ENCODE assay signal across 41 cellular contexts in genomic region chr12:14731821-14732220, GRCh38. TPM values are rescaled to one million over a fixed set of nuclear protein-coding genes. Genes with fewer than 3 reads are reported as not detected.
"Had no signal": no experiment of that assay in that cellular context is flagged by ENCODE, and none has a peak within 500 bp of the region (broad histone marks: within the 10 kb centered on the region; RNA-seq: fewer than 3 reads in every experiment).

No MANE protein-coding gene starts in this region.

- H3K27ac Mint-ChIP-seq: activated CD4-positive, alpha-beta memory T cell treated with anti-CD3 and anti-CD28 coated beads for 36 hours; activated CD4-positive, alpha-beta T cell treated with anti-CD3 and anti-CD28 coated beads, Interleukin-2, amount 10 ng/mL, durations not matched to agents 24 days and 14 days; activated CD8-positive, alpha-beta T cell treated with anti-CD3 and anti-CD28 coated beads for 36 hours; activated naive CD4-positive, alpha-beta T cell treated with anti-CD3 and anti-CD28 coated beads for 36 hours; activated naive CD4-positive, alpha-beta T cell treated with anti-CD3 and anti-CD28 coated beads, Interleukin-2, amount 50 U/mL, for 72 hours; activated naive CD8-positive, alpha-beta T cell treated with anti-CD3 and anti-CD28 coated beads for 36 hours; activated T-cell treated with anti-CD3 and anti-CD28 coated beads, Interleukin-2, amount 50 U/mL, for 72 hours; activated T-helper 1 cell treated with anti-CD3 and anti-CD28 coated beads, Interleukin-12 subunit alpha, Interleukin-12 subunit beta, Interleukin-2, Interleukin-4 antibody, amounts not matched to agents 30 ng/mL and 10 ng/mL and 1 ng/mL, durations not matched to agents 14 hours and 24 hours and 36 hours; activated T-helper 17 cell treated with anti-CD3 and anti-CD28 coated beads, Interleukin-2, amount 50 U/mL, for 72 hours; brain; T-helper 1 cell treated with Interleukin-12 subunit alpha and Interleukin-12 subunit beta and Interleukin-4 antibody, amounts not matched to agents 30 μg/mL and 1 μg/mL, for 36 hours; T-helper 2 cell treated with Interferon-gamma antibody and Interleukin-4, amounts not matched to agents 5 μg/mL and 100 μg/mL, for 36 hours; WTC11 had no signal

- H3K4me3 Mint-ChIP-seq: activated CD4-positive, alpha-beta memory T cell treated with anti-CD3 and anti-CD28 coated beads for 36 hours; activated CD4-positive, alpha-beta T cell treated with anti-CD3 and anti-CD28 coated beads, Interleukin-2, amount 10 ng/mL, durations not matched to agents 24 days and 14 days; activated CD8-positive, alpha-beta T cell treated with anti-CD3 and anti-CD28 coated beads for 36 hours; activated naive CD4-positive, alpha-beta T cell treated with anti-CD3 and anti-CD28 coated beads for 36 hours; activated naive CD8-positive, alpha-beta T cell treated with anti-CD3 and anti-CD28 coated beads for 36 hours; activated T-cell treated with anti-CD3 and anti-CD28 coated beads, Interleukin-2, amount 50 U/mL, for 4 hours; activated T-cell treated with anti-CD3 and anti-CD28 coated beads, Interleukin-2, amount 50 U/mL, for 72 hours; activated T-helper 1 cell treated with anti-CD3 and anti-CD28 coated beads, Interleukin-12 subunit alpha, Interleukin-12 subunit beta, Interleukin-2, Interleukin-4 antibody, amounts not matched to agents 30 ng/mL and 10 ng/mL and 1 ng/mL, durations not matched to agents 14 hours and 24 hours and 36 hours; activated T-helper 17 cell treated with anti-CD3 and anti-CD28 coated beads, Interleukin-2, amount 50 U/mL, for 72 hours; brain; central memory CD8-positive, alpha-beta T cell; T-helper 1 cell treated with Interleukin-12 subunit alpha and Interleukin-12 subunit beta and Interleukin-4 antibody, amounts not matched to agents 30 μg/mL and 1 μg/mL, for 36 hours; T-helper 2 cell treated with Interferon-gamma antibody and Interleukin-4, amounts not matched to agents 5 μg/mL and 100 μg/mL, for 36 hours; WTC11 had no signal

- H3K36me3 ChIP-seq: adrenal gland, cardiac muscle cell, WERI-Rb-1 had no signal

- H3K27ac ChIP-seq: adrenal gland, cardiac muscle cell, WERI-Rb-1 had no signal

- H3K36me3 Mint-ChIP-seq: activated naive CD8-positive, alpha-beta T cell treated with anti-CD3 and anti-CD28 coated beads for 36 hours; brain had no signal

- H3K9me3 ChIP-seq: adrenal gland had no signal

- DNase-seq: activated CD4-positive, alpha-beta memory T cell treated with anti-CD3 and anti-CD28 coated beads for 36 hours; activated CD4-positive, alpha-beta T cell treated with anti-CD3 and anti-CD28 coated beads for 1 hour; activated CD4-positive, alpha-beta T cell treated with anti-CD3 and anti-CD28 coated beads for 4 hours; activated CD4-positive, alpha-beta T cell treated with anti-CD3 and anti-CD28 coated beads, Interleukin-2, amount 10 ng/mL, durations not matched to agents 24 days and 14 days; activated CD4-positive, alpha-beta T cell treated with anti-CD3 and anti-CD28 coated beads, Interleukin-2, amount 50 U/mL, for 1 hour; activated CD4-positive, alpha-beta T cell treated with anti-CD3 and anti-CD28 coated beads, Interleukin-2, amount 50 U/mL, for 4 hours; activated CD4-positive, CD25-positive, alpha-beta regulatory T cell; activated CD8-positive, alpha-beta memory T cell treated with anti-CD3 and anti-CD28 coated beads, Interleukin-2, amount 50 U/mL, for 4 hours; activated CD8-positive, alpha-beta T cell treated with anti-CD3 and anti-CD28 coated beads for 36 hours; activated effector memory CD4-positive, alpha-beta T cell treated with anti-CD3 and anti-CD28 coated beads, Interleukin-2, amount 50 U/mL, for 16 hours; activated gamma-delta T cell treated with Interleukin-2 at 50 U/mL for 16 hours; activated naive CD4-positive, alpha-beta T cell; activated naive CD4-positive, alpha-beta T cell treated with anti-CD3 and anti-CD28 coated beads for 36 hours; activated naive CD4-positive, alpha-beta T cell treated with anti-CD3 and anti-CD28 coated beads, Interleukin-2, amount 50 U/mL, for 16 hours; activated naive CD8-positive, alpha-beta T cell treated with anti-CD3 and anti-CD28 coated beads for 36 hours; activated T-cell treated with anti-CD3 and anti-CD28 coated beads for 4 hours; activated T-cell treated with anti-CD3 and anti-CD28 coated beads, Interleukin-2, amount 50 U/mL, for 1 hour; activated T-cell treated with anti-CD3 and anti-CD28 coated beads, Interleukin-2, amount 50 U/mL, for 4 hours; activated T-cell treated with anti-CD3 and anti-CD28 coated beads, Interleukin-2, amount 50 U/mL, for 72 hours; adrenal gland; amniotic stem cell; aorta; caudate nucleus; cerebellar nuclear complex; T-helper 1 cell; T-helper 2 cell; T-helper 9 cell; WERI-Rb-1 had no signal

- H3K9me3 Mint-ChIP-seq: activated CD4-positive, alpha-beta T cell treated with anti-CD3 and anti-CD28 coated beads, Interleukin-2, amount 10 ng/mL, durations not matched to agents 24 days and 14 days; central memory CD8-positive, alpha-beta T cell; T-helper 1 cell treated with Interleukin-12 subunit alpha and Interleukin-12 subunit beta and Interleukin-4 antibody, amounts not matched to agents 30 μg/mL and 1 μg/mL, for 36 hours had no signal

- H3K27me3 ChIP-seq: adrenal gland, cardiac muscle cell had no signal

- H3K4me1 ChIP-seq: adrenal gland had no signal

- H3K4me3 ChIP-seq: adrenal gland, cardiac muscle cell had no signal

- H3K4me1 Mint-ChIP-seq: activated CD4-positive, alpha-beta T cell treated with anti-CD3 and anti-CD28 coated beads, Interleukin-2, amount 10 ng/mL, durations not matched to agents 24 days and 14 days; activated naive CD8-positive, alpha-beta T cell treated with anti-CD3 and anti-CD28 coated beads for 36 hours; activated T-helper 17 cell treated with anti-CD3 and anti-CD28 coated beads, Interleukin-2, amount 50 U/mL, for 72 hours; brain; central memory CD8-positive, alpha-beta T cell; WTC11 had no signal

- ATAC-seq: activated CD4-positive, CD25-positive, alpha-beta regulatory T cell treated with anti-CD3 and anti-CD28 coated beads, Interleukin-2, amount 50 U/mL, for 24 hours; activated CD8-positive, alpha-beta T cell treated with anti-CD3 and anti-CD28 coated beads for 36 hours; activated naive CD4-positive, alpha-beta T cell treated with anti-CD3 and anti-CD28 coated beads, Interleukin-2, amount 50 U/mL, for 72 hours; activated T-cell treated with anti-CD3 and anti-CD28 coated beads, Interleukin-2, amount 50 U/mL, for 4 hours; activated T-cell treated with anti-CD3 and anti-CD28 coated beads, Interleukin-2, amount 50 U/mL, for 72 hours; activated T-helper 17 cell treated with anti-CD3 and anti-CD28 coated beads, Interleukin-2, amount 50 U/mL, for 72 hours; WTC11 had no signal

RNA-seq across cellular contexts. Expression of gene GUCY2C, which starts 35.4 kb away (rescaled TPM):
- total RNA-seq: activated CD4-positive, alpha-beta memory T cell treated with anti-CD3 and anti-CD28 coated beads for 36 hours; activated CD4-positive, alpha-beta T cell treated with anti-CD3 and anti-CD28 coated beads, Interleukin-2, amount 10 ng/mL, durations not matched to agents 24 days and 14 days; activated CD8-positive, alpha-beta memory T cell treated with anti-CD3 and anti-CD28 coated beads for 36 hours; activated CD8-positive, alpha-beta T cell treated with anti-CD3 and anti-CD28 coated beads for 36 hours; activated naive CD4-positive, alpha-beta T cell treated with anti-CD3 and anti-CD28 coated beads for 36 hours; activated naive CD4-positive, alpha-beta T cell treated with anti-CD3 and anti-CD28 coated beads, Interleukin-2, amount 50 U/mL, for 72 hours; activated naive CD8-positive, alpha-beta T cell treated with anti-CD3 and anti-CD28 coated beads for 36 hours; activated T-cell treated with anti-CD3 and anti-CD28 coated beads, Interleukin-2, amount 50 U/mL, for 4 hours; activated T-cell treated with anti-CD3 and anti-CD28 coated beads, Interleukin-2, amount 50 U/mL, for 72 hours; activated T-helper 1 cell treated with anti-CD3 and anti-CD28 coated beads, Interleukin-12 subunit alpha, Interleukin-12 subunit beta, Interleukin-2, Interleukin-4 antibody, amounts not matched to agents 30 ng/mL and 10 ng/mL and 1 ng/mL, durations not matched to agents 14 hours and 24 hours and 36 hours; activated T-helper 17 cell treated with anti-CD3 and anti-CD28 coated beads, Interleukin-2, amount 50 U/mL, for 72 hours; adrenal gland; aorta; bronchial epithelial cell; cardiac muscle cell; chondrocyte had no signal
